ENCODE assay signal across 13 cellular contexts in genomic region chr17:77770331-77771105, GRCh38.
DNase-seq lines count a peak whose midpoint lies in the region; ATAC-seq, FAIRE-seq and TF ChIP-seq lines count a peak whose summit lies in the region.
"Had no signal": no experiment of that assay in that cellular context is flagged by ENCODE, and none has a peak within 500 bp of the region (broad histone marks: within the 10 kb centered on the region; RNA-seq: fewer than 3 reads in every experiment).

No MANE protein-coding gene starts in this region.

- H3K9me2 ChIP-seq in SK-N-SH, result no peaks in the 10 kb centered on the region

- no peaks in the 10 kb centered on the region for H3K9me3 ChIP-seq in SK-N-SH

- no peaks in the 10 kb centered on the region for H3K9me3 Mint-ChIP-seq in activated naive CD8-positive, alpha-beta T cell treated with anti-CD3 and anti-CD28 coated beads, Interleukin-2, amount 10 ng/mL, durations not matched to agents 7 days and 5 days
- no peaks in the 10 kb centered on the region for H3K9me3 Mint-ChIP-seq in activated naive CD8-positive, alpha-beta T cell treated with anti-CD3 and anti-CD28 coated beads for 36 hours
- H3K9me3 Mint-ChIP-seq: activated B cell treated with CpG ODN at 0.5 μM for 24 hours; activated T-cell treated with anti-CD3 and anti-CD28 coated beads, Interleukin-2, amount 50 U/mL, for 4 hours; stimulated activated naive CD8-positive, alpha-beta T cell treated with anti-CD3 and anti-CD28 coated beads, Interleukin-15, amount 100 ng/mL, for 72 hours had no signal

- H3K27ac ChIP-seq in SK-N-SH (ENCODE audit: low read depth in 2 of 2, low read length in 1 of 2) (no peak overlapping the region), foreskin keratinocyte (no peak overlapping the region)

- peaks cover 12% of the 10 kb centered on the region for H3K4me1 Mint-ChIP-seq in activated naive CD8-positive, alpha-beta T cell treated with anti-CD3 and anti-CD28 coated beads, Interleukin-2, amount 10 ng/mL, durations not matched to agents 7 days and 5 days
- H3K4me1 Mint-ChIP-seq in activated naive CD8-positive, alpha-beta T cell treated with anti-CD3 and anti-CD28 coated beads for 36 hours, result peaks cover 5% of the 10 kb centered on the region

- H3K4me3 Mint-ChIP-seq in activated naive CD8-positive, alpha-beta T cell treated with anti-CD3 and anti-CD28 coated beads, Interleukin-2, amount 10 ng/mL, durations not matched to agents 7 days and 5 days, result no peak overlapping the region
- H3K4me3 Mint-ChIP-seq in activated naive CD8-positive, alpha-beta T cell treated with anti-CD3 and anti-CD28 coated beads for 36 hours, result no peak overlapping the region
- H3K4me3 Mint-ChIP-seq: activated B cell treated with CpG ODN at 0.5 μM for 24 hours; activated T-cell treated with anti-CD3 and anti-CD28 coated beads, Interleukin-2, amount 50 U/mL, for 4 hours; stimulated activated naive CD8-positive, alpha-beta T cell treated with anti-CD3 and anti-CD28 coated beads, Interleukin-15, amount 100 ng/mL, for 72 hours had no signal

- H3K4me1 ChIP-seq in SK-N-SH (ENCODE audit: control insufficient read depth in 1 of 2, insufficient read depth in 2 of 2, low read depth in 1 of 2, low read length in 1 of 2) (peaks cover 0 to 29% of the 10 kb centered on the region in 2 experiments; a peak in 1 of 4 replicates), foreskin keratinocyte (no peaks in the 10 kb centered on the region)

- TF ChIP-seq CTCF in SK-N-SH (IDR thresholded peaks at IDR 0.05) (no peak), foreskin keratinocyte (conservative IDR thresholded peaks at IDR 0.05) (no peak)

- H3K36me3 ChIP-seq in SK-N-SH (replicated peaks in 1 of 2; ENCODE audit: control insufficient read depth in 1 of 2, insufficient read depth in 2 of 2, low read length in 1 of 2), result no peaks in the 10 kb centered on the region

- no peaks in the 10 kb centered on the region for H3K27me3 ChIP-seq in SK-N-SH (ENCODE audit: insufficient read depth)
- peaks cover 20% of the 10 kb centered on the region for H3K27me3 ChIP-seq in foreskin keratinocyte

- CTCF ChIA-PET in SK-N-SH (lab: Yijun Ruan, JAX), result interaction anchor here (0.7 to 1.3 kb wide), 7 partner anchors 15 to 244 kb away, joined by 3 to 6 read pairs (median 3); no protein-coding TSS in a partner anchor

- H3K27me3 Mint-ChIP-seq in activated naive CD8-positive, alpha-beta T cell treated with anti-CD3 and anti-CD28 coated beads, Interleukin-2, amount 10 ng/mL, durations not matched to agents 7 days and 5 days, result peaks cover 6% of the 10 kb centered on the region
- H3K27me3 Mint-ChIP-seq in activated naive CD8-positive, alpha-beta T cell treated with anti-CD3 and anti-CD28 coated beads for 36 hours, result no peaks in the 10 kb centered on the region
- H3K27me3 Mint-ChIP-seq: stimulated activated naive CD8-positive, alpha-beta T cell treated with anti-CD3 and anti-CD28 coated beads, Interleukin-15, amount 100 ng/mL, for 72 hours had no signal

- H3K36me3 Mint-ChIP-seq in activated naive CD8-positive, alpha-beta T cell treated with anti-CD3 and anti-CD28 coated beads, Interleukin-2, amount 10 ng/mL, durations not matched to agents 7 days and 5 days, result no peaks in the 10 kb centered on the region
- H3K36me3 Mint-ChIP-seq in activated naive CD8-positive, alpha-beta T cell treated with anti-CD3 and anti-CD28 coated beads for 36 hours, result no peaks in the 10 kb centered on the region

- no peak overlapping the region for H3K4me3 ChIP-seq in SK-N-SH (ENCODE audit: low read depth in 2 of 2, low read length in 1 of 2)

- WGBS in SK-N-SH (ENCODE audit: low lambda C conversion rate), result 71% methylated on average over 14 of the region's 17 CpGs

- DNase-seq in activated naive CD8-positive, alpha-beta T cell treated with anti-CD3 and anti-CD28 coated beads, Interleukin-2, amount 10 ng/mL, durations not matched to agents 7 days and 5 days, result no peak
- DNase-seq in activated naive CD8-positive, alpha-beta T cell treated with anti-CD3 and anti-CD28 coated beads for 36 hours, result no peak
- DNase-seq in SK-N-SH, result no peak
- peak in 1 of 2 donors; percentile 22 for DNase-seq in foreskin keratinocyte
- peak; percentile 63 for DNase-seq in urothelium cell line (ENCODE audit: low spot score)
- no peak for DNase-seq in activated T-cell treated with anti-CD3 and anti-CD28 coated beads for 4 hours
- DNase-seq in iPS-NIHi11 (ENCODE audit: low spot score), result no peak
- DNase-seq in foreskin melanocyte, result no peak
- DNase-seq: activated B cell treated with CpG ODN at 0.5 μM for 24 hours; activated T-cell treated with anti-CD3 and anti-CD28 coated beads, Interleukin-2, amount 50 U/mL, for 4 hours; NCI-H345; SIG-M5; stimulated activated naive CD8-positive, alpha-beta T cell treated with anti-CD3 and anti-CD28 coated beads, Interleukin-15, amount 100 ng/mL, for 72 hours had no signal

- peak; percentile 73 for FAIRE-seq in urothelium cell line (lab: Jason Lieb, UNC)

- no peaks in the 10 kb centered on the region for H3F3A ChIP-seq in SK-N-SH (replicated peaks; ENCODE audit: insufficient read depth)

- POLR2A ChIA-PET in activated naive CD8-positive, alpha-beta T cell treated with anti-CD3 and anti-CD28 coated beads, Interleukin-2, amount 10 ng/mL, durations not matched to agents 7 days and 5 days (lab: Charles Lee), result no interaction called here
- POLR2A ChIA-PET in SK-N-SH (lab: Yijun Ruan, JAX), result interaction anchor here (1.1 kb wide), 1 partner anchor 188 kb away, joined by 4 read pairs; the partner anchor contains the start of gene TNRC6C

- H3K79me2 ChIP-seq in SK-N-SH (ENCODE audit: insufficient read depth), result no peaks in the 10 kb centered on the region

- no peak for TF ChIP-seq EP300 in SK-N-SH (IDR thresholded peaks at IDR 0.05; ENCODE audit: borderline replicate concordance in 1 of 2, low read depth in 1 of 2, low read length in 1 of 2)

- no peak overlapping the region for H3K9ac ChIP-seq in SK-N-SH

- TF ChIP-seq RAD21 in SK-N-SH (IDR thresholded peaks at IDR 0.05; ENCODE audit: low read length), result peak; percentile 5; the same call in 1 of the 2 replicates

- H3K4me2 ChIP-seq in SK-N-SH, result no peak overlapping the region

- H2AFZ ChIP-seq in SK-N-SH (ENCODE audit: low read depth), result no peak overlapping the region

- no peak for ATAC-seq in activated naive CD8-positive, alpha-beta T cell treated with anti-CD3 and anti-CD28 coated beads, Interleukin-2, amount 10 ng/mL, durations not matched to agents 7 days and 5 days (ENCODE audit: low read depth)
- peak; percentile 14 for ATAC-seq in foreskin keratinocyte
- ATAC-seq: activated T-cell treated with anti-CD3 and anti-CD28 coated beads, Interleukin-2, amount 50 U/mL, for 4 hours; stimulated activated naive CD8-positive, alpha-beta T cell treated with anti-CD3 and anti-CD28 coated beads, Interleukin-15, amount 100 ng/mL, for 72 hours had no signal

- no peaks in the 10 kb centered on the region for H4K20me1 ChIP-seq in SK-N-SH (ENCODE audit: insufficient read depth)

- H3K27ac Mint-ChIP-seq in activated naive CD8-positive, alpha-beta T cell treated with anti-CD3 and anti-CD28 coated beads, Interleukin-2, amount 10 ng/mL, durations not matched to agents 7 days and 5 days, result peak overlapping the region; percentile 34
- no peak overlapping the region for H3K27ac Mint-ChIP-seq in activated naive CD8-positive, alpha-beta T cell treated with anti-CD3 and anti-CD28 coated beads for 36 hours
- H3K27ac Mint-ChIP-seq: activated B cell treated with CpG ODN at 0.5 μM for 24 hours had no signal

TF ChIP-seq in SK-N-SH, 30 proteins besides CTCF, POLR2A, EP300 and RAD21:
- TF ChIP-seq USF1 (IDR thresholded peaks at IDR 0.05; ENCODE audit: borderline replicate concordance, low read depth) (no peak), MAX (IDR thresholded peaks at IDR 0.05; ENCODE audit: low read depth) (0 out of 2 replicates have a peak, but pooled peaks have one; percentile 19), SMC3 (IDR thresholded peaks at IDR 0.05; ENCODE audit: low read depth, low read length) (0 out of 2 replicates have a peak, but pooled peaks have one; percentile 3), PBX3 (IDR thresholded peaks at IDR 0.05) (peak; percentile 35; the same call in 1 of the 2 replicates), MEF2A (IDR thresholded peaks at IDR 0.05; ENCODE audit: borderline replicate concordance, low read depth) (no peak), JUND (IDR thresholded peaks at IDR 0.05) (peak; percentile 47; the same call in 1 of the 2 replicates), FOSL2 (IDR thresholded peaks at IDR 0.05; ENCODE audit: borderline replicate concordance, low read depth) (peak; percentile 69; the same call in 1 of the 2 replicates), TCF12 (IDR thresholded peaks at IDR 0.05) (peak; percentile 60)
